Comparison of ENCODE assay signal across 15 cellular contexts in genomic region chr20:63767456-63767855, GRCh38. TPM values are rescaled to one million over a fixed set of nuclear protein-coding genes. Genes with fewer than 3 reads are reported as not detected.
DNase-seq lines count a peak whose midpoint lies in the region; ATAC-seq and TF ChIP-seq lines count a peak whose summit lies in the region.
"Had no signal": no experiment of that assay in that cellular context is flagged by ENCODE, and none has a peak within 500 bp of the region (broad histone marks: within the 10 kb centered on the region; RNA-seq: fewer than 3 reads in every experiment).

No MANE protein-coding gene starts in this region.

- no peak overlapping the region for H2BK5ac ChIP-seq in H9 (ENCODE audit: insufficient read length, low read length)

- intact Hi-C loops in heart left ventricle (cut with DNase I), result no loop called here
- intact Hi-C loops in mucosa of descending colon (cut with DNase I, micrococcal nuclease), result no loop called here
- intact Hi-C loops in testis (cut with DNase I; ENCODE audit: low total_unique reads), result no loop called here

- no peak overlapping the region for H3K9ac ChIP-seq in H9 (ENCODE audit: extremely low read depth, insufficient read length, low read length)

- H2BK15ac ChIP-seq in H9 (ENCODE audit: low read depth, low read length), result no peak overlapping the region

- H2BK20ac ChIP-seq in H9 (ENCODE audit: low read depth, low read length, poor library complexity, severe bottlenecking), result no peak overlapping the region

- no peaks in the 10 kb centered on the region for H3K9me3 Mint-ChIP-seq in H9

- H2AK5ac ChIP-seq in H9 (ENCODE audit: insufficient read length, low read length), result no peak overlapping the region

- H3K27ac ChIP-seq in H9 (ENCODE audit: insufficient read length, low read depth, low read length) (no peak overlapping the region), heart left ventricle (no peak overlapping the region), testis (peak overlapping the region in 1 of 2 donors; percentile 14)

- TF ChIP-seq POLR2A in heart left ventricle (IDR thresholded peaks at IDR 0.05), result no peak
- no peak for TF ChIP-seq POLR2A in testis (IDR thresholded peaks at IDR 0.05)

- no peak overlapping the region for H2BK12ac ChIP-seq in H9 (ENCODE audit: insufficient read length, low read depth, low read length)

- H3K56ac ChIP-seq in H9 (ENCODE audit: insufficient read length, low read depth, low read length), result no peak overlapping the region

- H3T11ph ChIP-seq in H9 (ENCODE audit: low read length), result no peak overlapping the region

- H3K4me1 Mint-ChIP-seq in H9, result no peaks in the 10 kb centered on the region

- no peak for TF ChIP-seq CTCF in H9 (conservative IDR thresholded peaks at IDR 0.05)
- no peak for TF ChIP-seq CTCF in heart left ventricle (IDR thresholded peaks at IDR 0.05)
- TF ChIP-seq CTCF in mucosa of descending colon (IDR thresholded peaks at IDR 0.05), result no peak
- TF ChIP-seq CTCF in testis (IDR thresholded peaks at IDR 0.05), result no peak

- no peak overlapping the region for H3K4me3 Mint-ChIP-seq in H9

- no peaks in the 10 kb centered on the region for H3K79me2 ChIP-seq in H9 (ENCODE audit: insufficient read depth, low read length)

- H4K20me1 ChIP-seq in H9 (ENCODE audit: control insufficient read depth, insufficient read depth, insufficient read length), result no peaks in the 10 kb centered on the region

- no peak overlapping the region for H4K5ac ChIP-seq in H9 (ENCODE audit: insufficient read length, low read depth, low read length)

- no peaks in the 10 kb centered on the region for H3K9me3 ChIP-seq in H9 (ENCODE audit: control insufficient read depth, low read depth, low read length)
- H3K9me3 ChIP-seq in heart left ventricle, result no peaks in the 10 kb centered on the region
- H3K9me3 ChIP-seq in mucosa of descending colon, result no peaks in the 10 kb centered on the region
- H3K9me3 ChIP-seq in testis, result no peaks in the 10 kb centered on the region
- H3K9me3 ChIP-seq: MG63 had no signal

- no peak overlapping the region for H2BK120ac ChIP-seq in H9 (ENCODE audit: low read depth, low read length, poor library complexity, severe bottlenecking)

- H3K27me3 ChIP-seq in H9 (ENCODE audit: insufficient read depth, low read length) (no peaks in the 10 kb centered on the region; the same call in 1 of the 2 replicates), heart left ventricle (no peaks in the 10 kb centered on the region), testis (no peaks in the 10 kb centered on the region)
- H3K27me3 ChIP-seq: MG63 had no signal

- H3K4ac ChIP-seq in H9 (ENCODE audit: low read depth, low read length), result no peak overlapping the region

- no peak overlapping the region for H4K91ac ChIP-seq in H9 (ENCODE audit: insufficient read length, low read depth, low read length)

- no peak overlapping the region for H3K23ac ChIP-seq in H9 (ENCODE audit: insufficient read length, low read depth, low read length)

- peak in 3 of 4 donors; percentile 55 to 77 (median 63) for ATAC-seq in heart left ventricle
- ATAC-seq in mucosa of descending colon, result peak; percentile 15
- no peak for ATAC-seq in GM21367 (IDR thresholded peaks at IDR 0.05; ENCODE audit: unreplicated experiment)
- ATAC-seq in HG03097 (IDR thresholded peaks at IDR 0.05; ENCODE audit: low FRiP score, unreplicated experiment), result no peak
- no peak for ATAC-seq in GM18909 (IDR thresholded peaks at IDR 0.05; ENCODE audit: poor library complexity, unreplicated experiment)

- H3K4me3 ChIP-seq in heart left ventricle (no peak overlapping the region), mucosa of descending colon (no peak overlapping the region), testis (no peak overlapping the region)
- H3K4me3 ChIP-seq: MG63 had no signal

- no peaks in the 10 kb centered on the region; the same call in 1 of the 2 replicates for H3K27me3 Mint-ChIP-seq in H9 (ENCODE audit: low read depth)

- no CpG with 5 or more reads among the region's 18 CpGs for WGBS in H9 (ENCODE audit: extremely low coverage, insufficient read length, low lambda C conversion rate)
- whole genome bisulfite sequencing in heart left ventricle, 4 donors, result 67 to 81% (median 78%) methylated on average over 17 to 18 of the region's 18 CpGs
- 60 to 70% methylated on average over 3 to 18 of the region's 18 CpGs for WGBS in testis, 2 donors

- DNase-seq in H9 (peak; percentile 22), heart left ventricle (peak; percentile 29 to 76 (median 68)), mucosa of descending colon (peak in 2 of 3 donors; percentile 31 to 50), testis (peak; percentile 49)
- DNase-seq: COR-L47, DMS153, IMR-90, Karpas-422, MG63, NCI-H1092 treated with DMSO at 0.1 percent for 48 hours, NCI-H2107, NCI-H2227 treated with DMSO at 0.1 percent for 48 hours had no signal

- no peaks in the 10 kb centered on the region for H3K23me2 ChIP-seq in H9 (ENCODE audit: insufficient read length, low read depth, low read length, poor library complexity, severe bottlenecking)

- H3K18ac ChIP-seq in H9 (ENCODE audit: insufficient read length, low read depth, low read length), result no peak overlapping the region

- H3K79me1 ChIP-seq in H9 (ENCODE audit: insufficient read depth, low read depth, low read length, poor library complexity, severe bottlenecking), result no peaks in the 10 kb centered on the region

- no peak overlapping the region for H3K4me2 ChIP-seq in H9 (ENCODE audit: insufficient read depth, insufficient read length, low read length)

- H3K36me3 ChIP-seq in heart left ventricle (peaks cover 0 to 67% (median 55%) of the 10 kb centered on the region in 9 donors), mucosa of descending colon (ENCODE audit: low read depth) (no peaks in the 10 kb centered on the region), testis (ENCODE audit: low read depth, missing control alignments) (no peaks in the 10 kb centered on the region)

- no peak overlapping the region for H2AFZ ChIP-seq in H9 (ENCODE audit: low read length)

- H3K27ac Mint-ChIP-seq in H9, result no peak overlapping the region

- H3K4me1 ChIP-seq in H9 (ENCODE audit: insufficient read depth, low read length) (no peaks in the 10 kb centered on the region), heart left ventricle (peaks cover 0 to 8% (median 2%) of the 10 kb centered on the region in 12 donors), mucosa of descending colon (ENCODE audit: low read depth) (no peaks in the 10 kb centered on the region), testis (peaks cover 3% of the 10 kb centered on the region)

- H3K36me3 Mint-ChIP-seq in H9 (ENCODE audit: insufficient read depth in 1 of 3, low read depth in 3 of 3), result peaks cover 1 to 47% (median 31%) of the 10 kb centered on the region in 3 experiments; a peak in 5 of 7 replicates

- no peak overlapping the region for H3K14ac ChIP-seq in H9 (ENCODE audit: insufficient read depth, low read length)

- H4K8ac ChIP-seq in H9 (replicated peaks; ENCODE audit: insufficient read length, low read depth, low read length), result no peak overlapping the region

RNA-seq across cellular contexts. Expression of gene SLC2A4RG, which starts 27.9 kb away (rescaled TPM):
- total RNA-seq in H9 (2021) (37.9 and 43.9 TPM in 2 replicates), heart left ventricle (10 to 100 TPM; 41.4 to 82.5 (median 70.7) TPM), mucosa of descending colon (10 to 100 TPM; 44.9 to 65.0 (median 50.6) TPM), testis (100 to 1,000 TPM; 123 to 141 TPM)
- polyA plus RNA-seq in heart left ventricle (10 to 100 TPM; 18.3 to 80.3 TPM), testis (ENCODE audit: insufficient read depth, low read depth, low replicate concordance) (64.4 TPM)

RNA-seq across cellular contexts. Expression of gene LIME1, which starts 31.0 kb away (rescaled TPM):
- total RNA-seq in H9 (2021) (12.8 and 13.5 TPM in 2 replicates), heart left ventricle (1 to 10 TPM in 8 of 9 donors, under 1 TPM in 1; 0.95 to 7.1 (median 3.4) TPM), mucosa of descending colon (10 to 100 TPM; 10.4 to 11.2 (median 10.8) TPM), testis (10 to 100 TPM; 41.4 to 47.4 TPM)
- polyA plus RNA-seq in heart left ventricle (1 to 10 TPM; 2.2 to 4.4 TPM), testis (ENCODE audit: insufficient read depth, low read depth, low replicate concordance) (5.6 TPM)

RNA-seq across cellular contexts. Expression of gene ZGPAT, which starts 59.6 kb away (rescaled TPM):
- total RNA-seq in H9 (2021), result 25.5 and 27.6 TPM in 2 replicates
- total RNA-seq in heart left ventricle, result 10 to 100 TPM; 12.9 to 22.0 (median 18.5) TPM
- polyA plus RNA-seq in heart left ventricle, result 10 to 100 TPM; 27.9 to 34.4 TPM
- total RNA-seq in mucosa of descending colon, result 10 to 100 TPM; 24.3 to 34.0 (median 31.7) TPM
- total RNA-seq in testis, result 10 to 100 TPM; 53.1 to 57.3 TPM
- polyA plus RNA-seq in testis (ENCODE audit: insufficient read depth, low read depth, low replicate concordance), result 43.1 TPM

RNA-seq across cellular contexts. Expression of gene ARFRP1, which starts 59.7 kb away (rescaled TPM):
- total RNA-seq in H9 (2021) (39.5 and 42.7 TPM in 2 replicates), heart left ventricle (10 to 100 TPM; 27.3 to 47.8 (median 33.8) TPM), mucosa of descending colon (10 to 100 TPM; 64.5 to 69.7 (median 68.6) TPM), testis (10 to 100 TPM; 55.4 to 55.6 TPM)
- polyA plus RNA-seq in heart left ventricle (10 to 100 TPM; 35.9 to 38.0 TPM), testis (ENCODE audit: insufficient read depth, low read depth, low replicate concordance) (37.8 TPM)

Comparison
In these comparisons a context has a peak if more than half of its experiments do, and no peak if none do; other contexts are left out.
1. ATAC-seq: peak in heart left ventricle (3 of 4) and mucosa of descending colon (single experiment); none in GM21367 (single experiment), HG03097 (single experiment) and GM18909 (single experiment).
2. Peak in every context shown above with its lines, with median percentiles within 50 percentile points of each other: DNase-seq.